Comparison of ENCODE assay signal across 1 cellular context in the genomic region with DNA sequence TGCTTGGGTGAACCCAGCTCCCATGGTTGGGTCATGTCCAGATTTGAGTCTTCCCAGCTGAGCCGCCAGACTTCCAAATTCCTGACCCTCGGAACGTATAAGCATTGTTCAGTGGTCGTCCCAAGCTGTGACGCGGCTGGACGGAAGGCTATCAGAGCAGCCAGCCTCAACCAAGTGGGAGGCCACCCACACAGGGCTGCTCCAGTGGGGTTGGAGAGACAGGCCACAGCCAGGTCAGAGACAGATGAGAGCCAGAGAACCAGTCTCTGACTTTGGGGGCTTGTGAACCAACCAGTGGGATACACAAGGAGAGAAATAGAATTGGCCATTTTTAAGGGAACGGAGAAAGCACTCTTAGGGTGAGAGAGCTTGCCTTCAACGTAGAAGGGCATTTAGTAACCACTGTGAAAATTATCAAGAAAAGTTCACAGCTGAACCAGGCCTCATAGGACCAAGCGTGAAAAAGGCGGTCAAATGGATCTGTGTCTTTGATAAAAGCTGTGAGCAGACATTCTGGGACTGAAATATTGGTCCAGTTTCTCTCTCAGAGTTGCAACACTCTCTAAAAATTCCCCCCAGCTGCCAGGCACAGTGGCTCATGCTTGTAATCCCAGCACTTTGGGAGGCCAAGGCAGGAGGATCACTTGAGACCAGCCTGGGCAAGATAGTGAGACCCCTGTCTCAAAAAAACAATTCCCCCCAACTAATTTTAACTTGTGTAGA.
TF ChIP-seq lines count a peak whose summit lies in the region.

No MANE protein-coding gene starts in this region.

TF ChIP-seq in GM12878, 131 proteins besides CTCF, POLR2A, EP300 and RAD21:
- TF ChIP-seq BCL3 (IDR thresholded peaks at IDR 0.05; ENCODE audit: borderline replicate concordance, insufficient read depth, low read depth, low read length, poor library complexity, severe bottlenecking): peak; percentile 22
